In the genomic region with DNA sequence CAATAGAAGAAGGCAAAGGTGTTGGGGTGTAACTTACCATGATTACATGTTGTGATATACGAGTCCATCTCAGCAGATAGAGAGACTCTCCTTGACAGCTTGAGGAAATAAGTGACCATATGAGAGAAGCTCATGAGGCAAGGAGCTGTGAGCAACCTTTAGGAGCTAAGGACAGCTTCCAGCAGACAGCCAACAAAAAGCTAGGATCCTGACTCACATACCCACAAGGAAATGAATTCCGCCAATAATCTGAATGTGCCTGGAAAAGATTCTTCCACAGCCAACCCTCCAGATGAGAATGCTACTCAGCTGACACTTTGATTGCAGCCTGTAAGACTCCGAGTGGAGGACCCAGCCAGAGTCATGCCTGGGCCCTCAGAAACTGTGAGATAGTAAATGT, we compare ENCODE assay signal across 12 cellular contexts.
A peak's percentile ranks its signal among the peaks of the same experiment; 100 is the strongest.
DNase-seq lines count a peak whose midpoint lies in the region; ATAC-seq and TF ChIP-seq lines count a peak whose summit lies in the region.
"Had no signal": no experiment of that assay in that cellular context is flagged by ENCODE, and none has a peak within 500 bp of the region (broad histone marks: within the 10 kb centered on the region; RNA-seq: fewer than 3 reads in every experiment).

No MANE protein-coding gene starts in this region.

- no peak for TF ChIP-seq EP300 in gastroesophageal sphincter (IDR thresholded peaks at IDR 0.05)

- H3K4me3 ChIP-seq in DND-41 (ENCODE audit: low read depth in 1 of 2, low read length in 2 of 2) = no peak overlapping the region
- no peak overlapping the region for H3K4me3 ChIP-seq in breast epithelium
- H3K4me3 ChIP-seq in gastroesophageal sphincter = no peak overlapping the region
- no peak overlapping the region for H3K4me3 ChIP-seq in subcutaneous abdominal adipose tissue (ENCODE audit: low read depth in 1 of 5, low read length in 5 of 5)

- no peaks in the 10 kb centered on the region for H3K79me2 ChIP-seq in DND-41 (ENCODE audit: insufficient read depth, low read length)

- H3K9ac ChIP-seq in DND-41 (ENCODE audit: low read depth, low read length) (no peak overlapping the region), subcutaneous abdominal adipose tissue (ENCODE audit: low read length in 5 of 5) (no peak overlapping the region)

- no peaks in the 10 kb centered on the region for H4K20me1 ChIP-seq in DND-41 (ENCODE audit: insufficient read depth, low read length)

- ATAC-seq in DND-41 (ENCODE audit: insufficient read depth, low read depth) = no peak
- ATAC-seq in gastroesophageal sphincter = no peak
- no peak for ATAC-seq in omental fat pad (ENCODE audit: low FRiP score)

- H3K4me1 ChIP-seq in DND-41 (ENCODE audit: insufficient read depth, low read length) (peaks cover 35% of the 10 kb centered on the region), breast epithelium (peaks cover 0 to 3% of the 10 kb centered on the region in 2 donors), gastroesophageal sphincter (peaks cover 8 to 50% (median 15%) of the 10 kb centered on the region in 3 donors), subcutaneous abdominal adipose tissue (ENCODE audit: control insufficient read depth in 5 of 5, insufficient read depth in 5 of 5, low read length in 5 of 5) (peaks cover 5 to 31% (median 17%) of the 10 kb centered on the region in 5 donors)

- TF ChIP-seq POLR2A in breast epithelium (IDR thresholded peaks at IDR 0.05) (no peak), gastroesophageal sphincter (IDR thresholded peaks at IDR 0.05) (no peak)

- intact Hi-C loops in breast epithelium (cut with DNase I; ENCODE audit: low total_unique reads) = no loop called here

- H3K9me3 ChIP-seq in DND-41 (ENCODE audit: insufficient read depth, low read length, severe bottlenecking) (no peaks in the 10 kb centered on the region), breast epithelium (no peaks in the 10 kb centered on the region), gastroesophageal sphincter (no peaks in the 10 kb centered on the region), subcutaneous abdominal adipose tissue (ENCODE audit: control insufficient read depth in 5 of 5, low read length in 5 of 5) (no peaks in the 10 kb centered on the region)

- H3K27me3 ChIP-seq in DND-41 (ENCODE audit: insufficient read depth, low read length, poor library complexity) = no peaks in the 10 kb centered on the region
- H3K27me3 ChIP-seq in breast epithelium = no peaks in the 10 kb centered on the region
- H3K27me3 ChIP-seq in gastroesophageal sphincter = no peaks in the 10 kb centered on the region
- no peaks in the 10 kb centered on the region for H3K27me3 ChIP-seq in subcutaneous abdominal adipose tissue (ENCODE audit: control insufficient read depth in 5 of 5, insufficient read depth in 4 of 5, low read length in 5 of 5)

- no peak overlapping the region for H2AFZ ChIP-seq in DND-41 (ENCODE audit: low read depth, low read length)

- H3K27ac ChIP-seq in DND-41 (ENCODE audit: low read length) (peak overlapping the region; percentile 71), breast epithelium (peak overlapping the region; percentile 74 to 84), gastroesophageal sphincter (peak overlapping the region in 3 of 4 donors; percentile 21 to 29 (median 22)), subcutaneous abdominal adipose tissue (ENCODE audit: low read depth, low read length) (peak overlapping the region; percentile 80)

- no peak for DNase-seq in DND-41
- DNase-seq in breast epithelium (ENCODE audit: low spot score in 2 of 2) = no peak
- DNase-seq in stimulated activated CD4-positive, alpha-beta T cell treated with anti-CD3 and anti-CD28 coated beads, Interleukin-15, amount 100 ng/mL, for 24 hours = no peak
- no peak for DNase-seq in omental fat pad (ENCODE audit: low spot score)
- no peak for DNase-seq in stimulated activated naive CD4-positive, alpha-beta T cell treated with Interleukin-2 at 50 U/mL for 16 hours (lab: John Stamatoyannopoulos, UW)
- DNase-seq: CD4-positive, alpha-beta memory T cell; GOT3; NCI-H1048; NCI-H1694; NCI-H69 had no signal

- no peak overlapping the region for H3K4me2 ChIP-seq in DND-41 (ENCODE audit: insufficient read depth, low read length)

- H3K36me3 ChIP-seq in DND-41 (ENCODE audit: insufficient read depth, low read length) (no peaks in the 10 kb centered on the region), breast epithelium (no peaks in the 10 kb centered on the region), gastroesophageal sphincter (no peaks in the 10 kb centered on the region), subcutaneous abdominal adipose tissue (ENCODE audit: control insufficient read depth in 5 of 5, insufficient read depth in 5 of 5, low read length in 5 of 5) (no peaks in the 10 kb centered on the region)

- WGBS in gastroesophageal sphincter (ENCODE audit: low coverage in 1 of 2), 2 donors = 73 to 100% methylated on average over 1 to 2 of the region's 3 CpGs

- TF ChIP-seq CTCF in DND-41 (IDR thresholded peaks at IDR 0.05; ENCODE audit: borderline replicate concordance, extremely low read depth, low read length, poor library complexity, severe bottlenecking) (no peak), breast epithelium (IDR thresholded peaks at IDR 0.05) (no peak), gastroesophageal sphincter (IDR thresholded peaks at IDR 0.05) (no peak), omental fat pad (IDR thresholded peaks at IDR 0.05) (no peak)

Comparison
In these comparisons a context has a peak if more than half of its experiments do, and no peak if none do; other contexts are left out.
1. H3K27ac ChIP-seq: peak in every context shown above with its lines; median percentile 80 in subcutaneous abdominal adipose tissue; 79 in breast epithelium; 71 in DND-41; 22 in gastroesophageal sphincter.